ENCODE assay signal across 8 cellular contexts in the genomic region with DNA sequence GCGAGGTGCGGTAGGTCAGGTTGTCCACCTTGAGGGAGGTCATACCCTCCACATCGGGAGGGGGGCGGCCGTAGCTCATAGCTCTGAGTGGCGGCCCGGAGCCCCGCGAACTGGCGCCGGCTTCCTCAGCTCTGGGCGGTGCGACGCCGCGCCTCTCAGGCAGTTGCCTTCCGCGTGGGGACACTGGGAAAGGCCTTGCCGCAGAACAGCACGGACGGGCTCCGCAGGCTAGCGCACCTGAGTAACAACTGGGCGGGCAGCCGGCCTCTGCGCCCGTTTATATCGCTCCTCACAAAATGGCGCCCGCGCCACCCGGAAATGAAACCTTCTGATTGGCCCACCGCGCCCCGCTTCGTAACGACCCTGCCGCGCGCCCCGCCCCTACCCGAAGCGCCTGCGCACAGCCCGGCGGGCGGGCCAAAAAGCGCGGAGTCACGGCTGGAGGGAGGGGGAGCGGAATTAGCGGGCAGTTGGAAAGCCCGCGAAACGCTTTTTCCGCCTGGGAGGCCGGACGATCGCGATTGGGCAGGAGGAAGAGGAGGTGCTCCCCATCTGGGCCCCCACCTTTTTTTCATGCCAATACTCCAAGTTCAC. TPM values are rescaled to one million over a fixed set of nuclear protein-coding genes. Genes with fewer than 3 reads are reported as not detected.
A peak's percentile ranks its signal among the peaks of the same experiment; 100 is the strongest.
DNase-seq lines count a peak whose midpoint lies in the region; ATAC-seq and TF ChIP-seq lines count a peak whose summit lies in the region.

A gene with protein sequence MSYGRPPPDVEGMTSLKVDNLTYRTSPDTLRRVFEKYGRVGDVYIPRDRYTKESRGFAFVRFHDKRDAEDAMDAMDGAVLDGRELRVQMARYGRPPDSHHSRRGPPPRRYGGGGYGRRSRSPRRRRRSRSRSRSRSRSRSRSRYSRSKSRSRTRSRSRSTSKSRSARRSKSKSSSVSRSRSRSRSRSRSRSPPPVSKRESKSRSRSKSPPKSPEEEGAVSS (minus strand): TSS at position 250 of the 594 bp plus-strand sequence. CDS start 171 bp downstream, at position 79.

- peak within 1 kb of the TSS; percentile 95 to 98 for H3K27ac ChIP-seq in ascending aorta
- peak within 1 kb of the TSS; percentile 100 for H3K27ac ChIP-seq in right cardiac atrium (ENCODE audit: low read length)
- H3K27ac ChIP-seq in vagina, result peak within 1 kb of the TSS; percentile 99

- under 1% methylated on average over 60 of the region's 60 CpGs for WGBS in right cardiac atrium

- no peaks in the 10 kb centered on the region for H3K27me3 Mint-ChIP-seq in T-helper 2 cell treated with Interferon-gamma antibody and Interleukin-4, amounts not matched to agents 5 μg/mL and 100 μg/mL, for 36 hours (ENCODE audit: low read depth)

- peak within 1 kb of the TSS; percentile 98 for H3K27ac Mint-ChIP-seq in T-helper 2 cell treated with Interferon-gamma antibody and Interleukin-4, amounts not matched to agents 5 μg/mL and 100 μg/mL, for 36 hours

- H3K4me3 ChIP-seq in ascending aorta, result peak within 1 kb of the TSS; percentile 92 to 97
- H3K4me3 ChIP-seq in right cardiac atrium (ENCODE audit: low read length), result peak within 1 kb of the TSS; percentile 85
- H3K4me3 ChIP-seq in vagina, result peak within 1 kb of the TSS; percentile 98 to 100

- H3K4me3 Mint-ChIP-seq in T-helper 2 cell treated with Interferon-gamma antibody and Interleukin-4, amounts not matched to agents 5 μg/mL and 100 μg/mL, for 36 hours, result peak within 1 kb of the TSS; percentile 96

- H3K36me3 Mint-ChIP-seq in T-helper 2 cell treated with Interferon-gamma antibody and Interleukin-4, amounts not matched to agents 5 μg/mL and 100 μg/mL, for 36 hours (ENCODE audit: low read depth), result peaks cover 45% of the 10 kb centered on the region

- peak; percentile 98 to 99 for DNase-seq in NCI-H1930 (lab: John Stamatoyannopoulos, UW)
- peak; percentile 100 for DNase-seq in T-helper 2 cell treated with Interferon-gamma antibody and Interleukin-4, amounts not matched to agents 5 μg/mL and 100 μg/mL, for 36 hours (ENCODE audit: low spot score)
- DNase-seq in ascending aorta (ENCODE audit: low spot score in 2 of 2), result peak; percentile 89 to 99
- DNase-seq in right cardiac atrium, result peak; percentile 98 to 99 (median 99)
- peak; percentile 99 for DNase-seq in putamen (ENCODE audit: low spot score)
- DNase-seq in vagina (ENCODE audit: extremely low spot score in 2 of 2), result peak; percentile 99 to 100

- H3K36me3 ChIP-seq in ascending aorta (peaks cover 27 to 40% of the 10 kb centered on the region in 2 donors), vagina (peaks cover 0 to 40% of the 10 kb centered on the region in 2 donors)

- ATAC-seq in GM18502 (IDR thresholded peaks at IDR 0.05; ENCODE audit: poor library complexity, unreplicated experiment) (peak; percentile 60), HG02970 (IDR thresholded peaks at IDR 0.05; ENCODE audit: low FRiP score, unreplicated experiment) (peak; percentile 76), right cardiac atrium (peak; percentile 90)

- peak; percentile 85 to 100 for TF ChIP-seq POLR2A in vagina (IDR thresholded peaks at IDR 0.05)

- H3K9me3 ChIP-seq in ascending aorta (no peaks in the 10 kb centered on the region), right cardiac atrium (ENCODE audit: control insufficient read depth, low read length) (no peaks in the 10 kb centered on the region), vagina (no peaks in the 10 kb centered on the region)

- H3K27me3 ChIP-seq in ascending aorta (no peaks in the 10 kb centered on the region), right cardiac atrium (ENCODE audit: control insufficient read depth, insufficient read depth) (no peaks in the 10 kb centered on the region), vagina (no peaks in the 10 kb centered on the region)

- intact Hi-C loops in ascending aorta (cut with DNase I) (loop anchor here (1.0 to 10.0 kb wide), 3 partner anchors 11 to 668 kb away; partner anchors contain the start of genes JMJD6 and METTL23), right cardiac atrium (cut with DNase I) (no loop called here), vagina (cut with DNase I) (no loop called here)

- H3K4me1 Mint-ChIP-seq in T-helper 2 cell treated with Interferon-gamma antibody and Interleukin-4, amounts not matched to agents 5 μg/mL and 100 μg/mL, for 36 hours (ENCODE audit: low read depth), result peaks cover 32% of the 10 kb centered on the region

- no peaks in the 10 kb centered on the region for H3K9me3 Mint-ChIP-seq in T-helper 2 cell treated with Interferon-gamma antibody and Interleukin-4, amounts not matched to agents 5 μg/mL and 100 μg/mL, for 36 hours

- H3K4me1 ChIP-seq in ascending aorta (peaks cover 5 to 47% of the 10 kb centered on the region in 2 donors), right cardiac atrium (ENCODE audit: control insufficient read depth, insufficient read depth, low read length) (peaks cover 2% of the 10 kb centered on the region), vagina (peaks cover 65% of the 10 kb centered on the region)

- TF ChIP-seq CTCF in ascending aorta (IDR thresholded peaks at IDR 0.05) (no peak), vagina (IDR thresholded peaks at IDR 0.05) (peak in 1 of 3 experiments; percentile 13)

RNA-seq across cellular contexts. Expression of the gene that starts here (rescaled TPM):
- total RNA-seq in ascending aorta (429 TPM), right cardiac atrium (100 to 1,000 TPM in 1 of 4 donors, 10 to 100 TPM in 3; 79.0 to 113 (median 91.3) TPM), vagina (413 TPM)
- 82.5 TPM for polyA plus RNA-seq in right cardiac atrium

Comparison
In these comparisons a context has a peak if more than half of its experiments do, and no peak if none do; other contexts are left out.
1. Peak in every context shown above with its lines: DNase-seq, ATAC-seq, H3K4me3 ChIP-seq and H3K27ac ChIP-seq.